Comparison of ENCODE assay signal across 7 cellular contexts in genomic region chrX:56772675-56773521, GRCh38. TPM values are rescaled to one million over a fixed set of nuclear protein-coding genes. Genes with fewer than 3 reads are reported as not detected.
DNase-seq lines count a peak whose midpoint lies in the region; ATAC-seq, FAIRE-seq and TF ChIP-seq lines count a peak whose summit lies in the region.
"Not testable (repeated sequence)": the region's sequence is repeated elsewhere in the genome, so short reads cannot be mapped to it uniquely, and the experiment has no call there.

No MANE protein-coding gene starts in this region.

- H3K4me3 ChIP-seq in left lung = not testable (repeated sequence)

- not testable (repeated sequence) for H3K9me3 ChIP-seq in left lung

- intact Hi-C loops in left lung (cut with DNase I) = not testable (repeated sequence)

- not testable (repeated sequence) for DNase-seq in frontal cortex (ENCODE audit: low spot score in 2 of 2); left lung

- not testable (repeated sequence) for H3K27me3 ChIP-seq in left lung

- peak; percentile 24 for ATAC-seq in GM18508 (IDR thresholded peaks at IDR 0.05; ENCODE audit: insufficient read depth, unreplicated experiment)
- ATAC-seq in GM19324 (IDR thresholded peaks at IDR 0.05; ENCODE audit: low FRiP score, unreplicated experiment) = peak; percentile 46
- peak; percentile 37 for ATAC-seq in GM21576 (IDR thresholded peaks at IDR 0.05; ENCODE audit: unreplicated experiment)
- peak; percentile 37 for ATAC-seq in HG02885 (IDR thresholded peaks at IDR 0.05; ENCODE audit: poor library complexity, unreplicated experiment)
- ATAC-seq in HG03378 (IDR thresholded peaks at IDR 0.05; ENCODE audit: unreplicated experiment) = peak; percentile 38
- ATAC-seq in left lung = peak; percentile 82

- not testable (repeated sequence) for H3K36me3 ChIP-seq in left lung

- not testable (repeated sequence) for TF ChIP-seq CTCF in left lung (IDR thresholded peaks at IDR 0.05)

- H3K27ac ChIP-seq in left lung = not testable (repeated sequence)

- FAIRE-seq in frontal cortex (lab: Jason Lieb, UNC) = peak; percentile 85

- H3K4me1 ChIP-seq in left lung = not testable (repeated sequence)

RNA-seq across cellular contexts. Expression of gene NBDY, which starts 43.9 kb away (rescaled TPM):
- total RNA-seq in frontal cortex (8.6 TPM), left lung (10 to 100 TPM; 39.5 to 47.2 TPM)

Comparison
In these comparisons a context has a peak if more than half of its experiments do, and no peak if none do; other contexts are left out.
1. ATAC-seq: peak in every context shown above with its lines; median percentile 82 in left lung; 46 in GM19324; 38 in HG03378; 37 in GM21576; 37 in HG02885; 24 in GM18508.